In the genomic region with DNA sequence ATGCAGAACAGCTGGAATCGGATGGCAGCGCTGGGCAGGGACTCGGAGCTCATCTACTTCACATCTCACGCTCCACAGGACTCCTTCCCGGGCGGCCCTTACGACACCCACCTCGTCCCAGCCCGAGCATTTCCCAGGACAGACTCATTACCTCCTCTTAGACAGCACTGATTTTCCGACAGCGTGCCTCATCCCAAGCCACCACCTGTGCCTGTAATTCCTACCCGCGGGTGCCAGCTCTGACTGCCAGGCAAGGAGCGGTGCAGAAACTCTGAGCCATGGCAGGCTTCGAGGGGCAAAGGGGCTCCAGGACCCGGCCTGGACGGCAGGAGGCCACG, we compare ENCODE assay signal across 12 cellular contexts. TPM values are rescaled to one million over a fixed set of nuclear protein-coding genes. Genes with fewer than 3 reads are reported as not detected.
"Had no signal": no experiment of that assay in that cellular context is flagged by ENCODE, and none has a peak within 500 bp of the region (broad histone marks: within the 10 kb centered on the region; RNA-seq: fewer than 3 reads in every experiment).

No MANE protein-coding gene starts in this region.

- H3K36me3 Mint-ChIP-seq: memory B cell, natural killer cell had no signal

- H3K9me3 Mint-ChIP-seq: activated T-helper 17 cell treated with anti-CD3 and anti-CD28 coated beads, Interleukin-2, amount 50 U/mL, for 72 hours; memory B cell; natural killer cell had no signal

- H3K27ac ChIP-seq: colonic mucosa, thoracic aorta had no signal

- DNase-seq: activated naive CD4-positive, alpha-beta T cell treated with anti-CD3 and anti-CD28 coated beads for 36 hours; colonic mucosa; natural killer cell; T-helper 9 cell had no signal

- H3K27ac Mint-ChIP-seq: activated naive CD4-positive, alpha-beta T cell treated with anti-CD3 and anti-CD28 coated beads for 36 hours; activated T-helper 17 cell treated with anti-CD3 and anti-CD28 coated beads, Interleukin-2, amount 50 U/mL, for 72 hours; memory B cell; natural killer cell; stimulated activated effector memory CD8-positive, alpha-beta T cell treated with anti-CD3 and anti-CD28 coated beads, Interleukin-12 subunit alpha, Interleukin-12 subunit beta, amount 100 ng/mL, for 72 hours had no signal

- H3K9me3 ChIP-seq: colonic mucosa, thoracic aorta had no signal

- H3K27me3 Mint-ChIP-seq: activated T-helper 17 cell treated with anti-CD3 and anti-CD28 coated beads, Interleukin-2, amount 50 U/mL, for 72 hours; memory B cell had no signal

- H3K4me3 ChIP-seq: colonic mucosa, thoracic aorta had no signal

- H3K36me3 ChIP-seq: colonic mucosa, thoracic aorta had no signal

- H3K4me1 ChIP-seq: colonic mucosa had no signal

- H3K4me3 Mint-ChIP-seq: activated naive CD4-positive, alpha-beta T cell treated with anti-CD3 and anti-CD28 coated beads for 36 hours; activated T-helper 17 cell treated with anti-CD3 and anti-CD28 coated beads, Interleukin-2, amount 50 U/mL, for 72 hours; memory B cell; natural killer cell; stimulated activated effector memory CD8-positive, alpha-beta T cell treated with anti-CD3 and anti-CD28 coated beads, Interleukin-12 subunit alpha, Interleukin-12 subunit beta, amount 100 ng/mL, for 72 hours had no signal

- H3K27me3 ChIP-seq: colonic mucosa had no signal

- FAIRE-seq: astrocyte, endometrium, islet of Langerhans had no signal

RNA-seq across cellular contexts. Expression of a gene that starts 25.6 kb away (rescaled TPM):
- total RNA-seq: activated CD8-positive, alpha-beta memory T cell treated with anti-CD3 and anti-CD28 coated beads for 36 hours; activated naive CD4-positive, alpha-beta T cell treated with anti-CD3 and anti-CD28 coated beads for 36 hours had no signal
